In the genomic region with DNA sequence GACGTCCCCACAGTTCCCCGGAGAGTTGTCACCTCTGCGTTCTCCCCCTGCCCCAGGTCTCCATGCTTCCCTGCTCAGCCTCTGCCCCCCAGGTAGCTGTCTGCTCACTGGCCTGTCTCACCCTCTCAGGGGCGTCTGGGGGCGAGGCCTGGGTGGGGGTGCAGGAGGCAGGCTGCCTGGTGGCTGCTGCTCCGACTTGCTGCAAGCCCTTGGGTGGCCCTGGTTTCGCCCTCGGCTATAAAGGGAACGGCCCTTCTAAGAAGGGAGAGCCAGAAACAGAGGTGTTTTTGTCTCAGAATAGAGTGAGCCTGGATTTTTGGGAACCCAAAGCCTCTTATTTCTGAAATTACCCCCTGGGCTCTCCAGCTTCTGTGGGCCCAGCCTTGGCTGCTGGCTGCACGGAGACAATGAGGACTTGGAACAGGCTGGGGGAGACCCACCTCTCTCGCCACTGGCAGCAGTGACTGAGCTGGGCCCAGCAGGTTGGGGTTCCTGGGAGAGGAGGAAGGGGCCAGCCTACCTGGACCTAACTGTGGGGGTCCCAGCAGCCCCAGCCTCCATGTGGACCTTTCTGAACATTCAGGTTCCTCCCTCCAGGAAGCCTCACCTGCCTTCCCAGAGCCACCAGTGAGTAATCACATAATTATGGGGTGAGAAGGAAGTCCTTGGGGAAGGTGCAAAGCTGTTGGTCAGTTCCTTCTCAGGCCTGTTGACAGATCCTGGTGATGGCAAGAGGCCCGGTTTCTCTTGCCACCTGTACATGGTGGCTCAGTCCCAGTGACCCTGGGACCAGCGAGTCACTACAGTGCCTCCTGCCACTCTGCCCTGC, we compare ENCODE assay signal across 10 cellular contexts. TPM values are rescaled to one million over a fixed set of nuclear protein-coding genes. Genes with fewer than 3 reads are reported as not detected.
DNase-seq lines count a peak whose midpoint lies in the region; ATAC-seq and TF ChIP-seq lines count a peak whose summit lies in the region.
"Had no signal": no experiment of that assay in that cellular context is flagged by ENCODE, and none has a peak within 500 bp of the region (broad histone marks: within the 10 kb centered on the region; RNA-seq: fewer than 3 reads in every experiment).

No MANE protein-coding gene starts in this region.

- H3K4me3 ChIP-seq in HUES48 (ENCODE audit: low read depth, low read length): no peak overlapping the region
- no peak overlapping the region for H3K4me3 ChIP-seq in mucosa of descending colon

- CTCF ChIA-PET in CD4-positive, alpha-beta T cell (lab: Charles Lee): no interaction called here

- H3K36me3 ChIP-seq in HUES48 (ENCODE audit: control insufficient read depth, insufficient read depth, low read length): no peaks in the 10 kb centered on the region
- no peaks in the 10 kb centered on the region for H3K36me3 ChIP-seq in mucosa of descending colon (ENCODE audit: low read depth)

- peak overlapping the region; percentile 40 for H3K4me3 Mint-ChIP-seq in CD4-positive, alpha-beta T cell
- H3K4me3 Mint-ChIP-seq in central memory CD8-positive, alpha-beta T cell: peak overlapping the region; percentile 26
- H3K4me3 Mint-ChIP-seq: activated T-helper 17 cell treated with anti-CD3 and anti-CD28 coated beads, Interleukin-2, amount 50 U/mL, for 72 hours had no signal

- peak overlapping the region; percentile 60 for H3K27ac Mint-ChIP-seq in CD4-positive, alpha-beta T cell
- H3K27ac Mint-ChIP-seq in central memory CD8-positive, alpha-beta T cell (ENCODE audit: low read depth): no peak overlapping the region
- H3K27ac Mint-ChIP-seq: activated T-helper 17 cell treated with anti-CD3 and anti-CD28 coated beads, Interleukin-2, amount 50 U/mL, for 72 hours had no signal

- peaks cover 16% of the 10 kb centered on the region for H3K36me3 Mint-ChIP-seq in CD4-positive, alpha-beta T cell (ENCODE audit: low read depth)
- peaks cover 2% of the 10 kb centered on the region for H3K36me3 Mint-ChIP-seq in central memory CD8-positive, alpha-beta T cell (ENCODE audit: insufficient read depth)

- no peak overlapping the region for H3K27ac ChIP-seq in CD4-positive, alpha-beta T cell (ENCODE audit: low read depth, low read length)
- peak overlapping the region; percentile 17 for H3K27ac ChIP-seq in HUES48 (ENCODE audit: low read depth, low read length)

- no peaks in the 10 kb centered on the region for H3K9me3 ChIP-seq in CD4-positive, alpha-beta T cell (ENCODE audit: control insufficient read depth, low read length)
- H3K9me3 ChIP-seq in HUES48 (ENCODE audit: control insufficient read depth, insufficient read depth, low read length) (no peaks in the 10 kb centered on the region), mucosa of descending colon (no peaks in the 10 kb centered on the region)

- peaks cover 54% of the 10 kb centered on the region for H3K4me1 Mint-ChIP-seq in CD4-positive, alpha-beta T cell (ENCODE audit: low read depth)
- peaks cover 61% of the 10 kb centered on the region for H3K4me1 Mint-ChIP-seq in central memory CD8-positive, alpha-beta T cell

- DNase-seq in CD4-positive, alpha-beta T cell: no peak
- no peak for DNase-seq in central memory CD8-positive, alpha-beta T cell (ENCODE audit: low spot score in 2 of 2)
- peak; percentile 65 to 75 (median 72) for DNase-seq in mucosa of descending colon
- DNase-seq: NCI-H526 treated with DMSO at 0.1 percent for 48 hours had no signal

- intact Hi-C loops in CD4-positive, alpha-beta T cell (cut with DNase I, micrococcal nuclease): no loop called here
- intact Hi-C loops in mucosa of descending colon (cut with DNase I, micrococcal nuclease): no loop called here

- peaks cover 6% of the 10 kb centered on the region; the same call in 1 of the 2 replicates for H3K4me1 ChIP-seq in HUES48 (ENCODE audit: control insufficient read depth, insufficient read depth, low read length)
- H3K4me1 ChIP-seq in mucosa of descending colon (ENCODE audit: low read depth): peaks cover 35% of the 10 kb centered on the region

- no peaks in the 10 kb centered on the region for H3K27me3 Mint-ChIP-seq in CD4-positive, alpha-beta T cell
- no peaks in the 10 kb centered on the region for H3K27me3 Mint-ChIP-seq in central memory CD8-positive, alpha-beta T cell
- H3K27me3 Mint-ChIP-seq: activated T-helper 17 cell treated with anti-CD3 and anti-CD28 coated beads, Interleukin-2, amount 50 U/mL, for 72 hours had no signal

- H3K9me3 Mint-ChIP-seq in CD4-positive, alpha-beta T cell: no peaks in the 10 kb centered on the region
- H3K9me3 Mint-ChIP-seq in central memory CD8-positive, alpha-beta T cell: no peaks in the 10 kb centered on the region
- H3K9me3 Mint-ChIP-seq: activated T-helper 17 cell treated with anti-CD3 and anti-CD28 coated beads, Interleukin-2, amount 50 U/mL, for 72 hours had no signal

- H3K27me3 ChIP-seq in CD4-positive, alpha-beta T cell (ENCODE audit: control insufficient read depth, insufficient read depth, low read length): no peaks in the 10 kb centered on the region
- H3K27me3 ChIP-seq in HUES48 (ENCODE audit: control insufficient read depth, insufficient read depth, low read length): no peaks in the 10 kb centered on the region

- no peak overlapping the region for H3K9ac ChIP-seq in HUES48 (ENCODE audit: low read depth, low read length)

- POLR2A ChIA-PET in CD4-positive, alpha-beta T cell (lab: Charles Lee): no interaction called here

- no peak for ATAC-seq in CD4-positive, alpha-beta T cell (ENCODE audit: poor library complexity)
- ATAC-seq in central memory CD8-positive, alpha-beta T cell (replicated peaks; ENCODE audit: extremely low read depth, poor library complexity, severe bottlenecking): no peak
- ATAC-seq in mucosa of descending colon: peak; percentile 75
- ATAC-seq in GM21723 (IDR thresholded peaks at IDR 0.05; ENCODE audit: unreplicated experiment): no peak
- no peak for ATAC-seq in HG03460 (IDR thresholded peaks at IDR 0.05; ENCODE audit: unreplicated experiment)
- no peak for ATAC-seq in GM18519 (IDR thresholded peaks at IDR 0.05; ENCODE audit: low FRiP score, unreplicated experiment)
- no peak for ATAC-seq in HG02840 (IDR thresholded peaks at IDR 0.05; ENCODE audit: low FRiP score, unreplicated experiment)
- ATAC-seq: activated T-helper 17 cell treated with anti-CD3 and anti-CD28 coated beads, Interleukin-2, amount 50 U/mL, for 72 hours had no signal

- no peak for TF ChIP-seq CTCF in CD4-positive, alpha-beta T cell (IDR thresholded peaks at IDR 0.05)
- TF ChIP-seq CTCF in mucosa of descending colon (IDR thresholded peaks at IDR 0.05): no peak

RNA-seq across cellular contexts. Expression of a gene that starts 15.5 kb away (rescaled TPM):
- under 1 TPM; 0.33 to 0.53 TPM for total RNA-seq in CD4-positive, alpha-beta T cell
- total RNA-seq in mucosa of descending colon: 10 to 100 TPM in 2 of 3 donors, 1 to 10 TPM in 1; 9.2 to 24.5 (median 11.0) TPM

RNA-seq across cellular contexts. Expression of a gene that starts 49.5 kb away (rescaled TPM):
- 1 to 10 TPM; 2.3 to 2.5 TPM for total RNA-seq in CD4-positive, alpha-beta T cell
- under 1 TPM in 2 of 3 donors, not detected in 1; 0.38 to 0.72 TPM for total RNA-seq in mucosa of descending colon

Comparison
In these comparisons a context has a peak if more than half of its experiments do, and no peak if none do; other contexts are left out.
1. DNase-seq: peak in mucosa of descending colon (3 of 3); none in CD4-positive, alpha-beta T cell (0 of 10) and central memory CD8-positive, alpha-beta T cell (0 of 2).
2. RNA of a gene that starts 15.5 kb away (total RNA-seq): 9.2 to 24.5 TPM in mucosa of descending colon; 0.33 to 0.53 TPM in CD4-positive, alpha-beta T cell; every median in the first group is over 4 times any median in the second.